In genomic region chr9:75488082-75488713, GRCh38 we compare ENCODE assay signal across 18 cellular contexts.
DNase-seq lines count a peak whose midpoint lies in the region; ATAC-seq and TF ChIP-seq lines count a peak whose summit lies in the region.
"Had no signal": no experiment of that assay in that cellular context is flagged by ENCODE, and none has a peak within 500 bp of the region (broad histone marks: within the 10 kb centered on the region; RNA-seq: fewer than 3 reads in every experiment).

No MANE protein-coding gene starts in this region.

- no peak overlapping the region for H3K4me3 ChIP-seq in ascending aorta
- H3K4me3 ChIP-seq: GM12878, K562, SK-N-MC had no signal

- peaks cover 0 to 8% of the 10 kb centered on the region in 2 donors for H3K4me1 ChIP-seq in ascending aorta

- no peaks in the 10 kb centered on the region for H3K9me3 ChIP-seq in ascending aorta

- no peak overlapping the region for H3K27ac ChIP-seq in ascending aorta

- intact Hi-C loops in left colon (cut with DNase I, micrococcal nuclease): no loop called here
- intact Hi-C loops in sciatic nerve (cut with DNase I): no loop called here
- intact Hi-C loops in activated CD4-positive, alpha-beta memory T cell treated with anti-CD3 and anti-CD28 coated beads for 36 hours (cut with micrococcal nuclease): no loop called here
- intact Hi-C loops in ascending aorta (cut with DNase I): no loop called here

- no peaks in the 10 kb centered on the region for H3K36me3 Mint-ChIP-seq in activated CD4-positive, alpha-beta memory T cell treated with anti-CD3 and anti-CD28 coated beads for 36 hours

- H3K4me1 Mint-ChIP-seq in activated CD4-positive, alpha-beta memory T cell treated with anti-CD3 and anti-CD28 coated beads for 36 hours (ENCODE audit: low read depth): no peaks in the 10 kb centered on the region

- ATAC-seq in left colon (peak; percentile 56), sciatic nerve (peak; percentile 27)
- ATAC-seq: GM12878, K562, Panc1 had no signal

- CTCF ChIA-PET in activated CD4-positive, alpha-beta memory T cell treated with anti-CD3 and anti-CD28 coated beads for 36 hours (lab: Charles Lee): no interaction called here

- TF ChIP-seq CTCF in ascending aorta (IDR thresholded peaks at IDR 0.05): no peak

- H3K27me3 ChIP-seq in ascending aorta: no peaks in the 10 kb centered on the region

- POLR2A ChIA-PET in activated CD4-positive, alpha-beta memory T cell treated with anti-CD3 and anti-CD28 coated beads for 36 hours (lab: Charles Lee): no interaction called here

- DNase-seq in NCI-H187 (lab: John Stamatoyannopoulos, UW): peak; percentile 20 to 22
- no peak for DNase-seq in NCI-H187 treated with DMSO at 0.1 percent for 48 hours (lab: John Stamatoyannopoulos, UW)
- peak; percentile 39 for DNase-seq in NCI-H524 treated with DMSO at 0.1 percent for 48 hours (lab: John Stamatoyannopoulos, UW)
- DNase-seq in left colon: no peak
- no peak for DNase-seq in sciatic nerve (ENCODE audit: low spot score)
- DNase-seq in NCI-H526 (lab: John Stamatoyannopoulos, UW): no peak
- DNase-seq in activated CD4-positive, alpha-beta memory T cell treated with anti-CD3 and anti-CD28 coated beads for 36 hours: no peak
- DNase-seq in ascending aorta (ENCODE audit: low spot score in 2 of 2): no peak
- DNase-seq: 8988T, DMS 273 treated with DMSO at 0.1 percent for 48 hours, GDM1, NCI-H146, NCI-H2107, NCI-H82 had no signal

- H3K36me3 ChIP-seq in ascending aorta: no peaks in the 10 kb centered on the region

- H3K9me3 Mint-ChIP-seq in activated CD4-positive, alpha-beta memory T cell treated with anti-CD3 and anti-CD28 coated beads for 36 hours: no peaks in the 10 kb centered on the region

- H3K4me3 Mint-ChIP-seq in activated CD4-positive, alpha-beta memory T cell treated with anti-CD3 and anti-CD28 coated beads for 36 hours: no peak overlapping the region

- no peak overlapping the region for H3K27ac Mint-ChIP-seq in activated CD4-positive, alpha-beta memory T cell treated with anti-CD3 and anti-CD28 coated beads for 36 hours

- peaks cover 1% of the 10 kb centered on the region for H3K27me3 Mint-ChIP-seq in activated CD4-positive, alpha-beta memory T cell treated with anti-CD3 and anti-CD28 coated beads for 36 hours

Comparison
In these comparisons a context has a peak if more than half of its experiments do, and no peak if none do; other contexts are left out.
1. DNase-seq: peak in NCI-H187 (2 of 2) and NCI-H524 treated with DMSO at 0.1 percent for 48 hours (single experiment); none in NCI-H187 treated with DMSO at 0.1 percent for 48 hours (single experiment), left colon (0 of 2), sciatic nerve (single experiment), NCI-H526 (0 of 2), activated CD4-positive, alpha-beta memory T cell treated with anti-CD3 and anti-CD28 coated beads for 36 hours (single experiment) and ascending aorta (0 of 2).